Comparison of ENCODE assay signal across 23 cellular contexts in genomic region chr20:7025635-7026034, GRCh38.
"Had no signal": no experiment of that assay in that cellular context is flagged by ENCODE, and none has a peak within 500 bp of the region (broad histone marks: within the 10 kb centered on the region; RNA-seq: fewer than 3 reads in every experiment).

No MANE protein-coding gene starts in this region.

- H3K36me3 ChIP-seq: ovary, prostate gland, sigmoid colon, spleen, suprapubic skin, thoracic aorta, tibial artery, vagina had no signal

- H3K4me1 ChIP-seq: prostate gland, sigmoid colon, spleen, suprapubic skin, tibial artery, vagina had no signal

- H3K27me3 ChIP-seq: ovary, sigmoid colon, spleen, suprapubic skin, tibial artery, vagina had no signal

- H3K9me3 ChIP-seq: mucosa of descending colon, ovary, prostate gland, sigmoid colon, suprapubic skin, thoracic aorta, vagina had no signal

- ATAC-seq: left cardiac atrium; left lobe of liver; mucosa of descending colon; naive thymus-derived CD4-positive, alpha-beta T cell; natural killer cell treated with Interleukin-12 subunit alpha and Interleukin-12 subunit beta and Interleukin-15 and Interleukin-18, amount 100 ng/mL, for 72 hours; right cardiac atrium; stimulated activated effector memory CD8-positive, alpha-beta T cell treated with anti-CD3 and anti-CD28 coated beads, Interleukin-12 subunit alpha, Interleukin-12 subunit beta, amount 100 ng/mL, for 72 hours had no signal

- H3K4me3 ChIP-seq: mucosa of descending colon, ovary, prostate gland, sigmoid colon, spleen, suprapubic skin, thoracic aorta, tibial artery, vagina had no signal

- DNase-seq: hippocampal formation; kidney glomerular epithelial cell; left cardiac atrium; midbrain; mucosa of descending colon; naive thymus-derived CD4-positive, alpha-beta T cell; ovary; posterior cingulate gyrus; retina; right cardiac atrium; sigmoid colon; small intestine; spleen; stimulated activated CD4-positive, alpha-beta T cell treated with anti-CD3 and anti-CD28 coated beads, Interleukin-4, amount 100 ng/mL, for 24 hours; stimulated activated naive CD4-positive, alpha-beta T cell; tibial artery had no signal

- H3K27ac ChIP-seq: ovary, prostate gland, sigmoid colon, spleen, suprapubic skin, thoracic aorta, tibial artery, vagina had no signal
